8 cellular contexts compared by ENCODE assay signal in genomic region chr5:160439205-160439600, GRCh38. TPM values are rescaled to one million over a fixed set of nuclear protein-coding genes. Genes with fewer than 3 reads are reported as not detected.
A peak's percentile ranks its signal among the peaks of the same experiment; 100 is the strongest.
DNase-seq lines count a peak whose midpoint lies in the region; ATAC-seq and TF ChIP-seq lines count a peak whose summit lies in the region.

No MANE protein-coding gene starts in this region.

- peak; percentile 64 for DNase-seq in CMK (ENCODE audit: low read depth)
- DNase-seq in HL-60 (ENCODE audit: low read depth in 1 of 2, low spot score in 1 of 2), result peak in 1 of 2 experiments; percentile 80
- DNase-seq in NK-92 (lab: John Stamatoyannopoulos, UW; ENCODE audit: unreplicated experiment), result peak; percentile 20
- peak; percentile 77 to 94 (median 92) for DNase-seq in activated CD8-positive, alpha-beta memory T cell treated with anti-CD3 and anti-CD28 coated beads for 48 hours (ENCODE audit: low read depth in 2 of 3, low spot score in 2 of 3)
- peak; percentile 94 for DNase-seq in endothelial cell (ENCODE audit: low spot score)
- DNase-seq in mesothelial cell of epicardium (ENCODE audit: low spot score in 2 of 2, unreplicated experiment in 2 of 2), result peak; percentile 66 to 95
- DNase-seq in stimulated activated CD8-positive, alpha-beta memory T cell treated with anti-CD3 and anti-CD28 coated beads, Interleukin-15, amount 100 ng/mL, for 48 hours (ENCODE audit: low read depth in 2 of 2), result peak; percentile 77 to 80

- H3K27ac Mint-ChIP-seq in endothelial cell (ENCODE audit: unreplicated experiment), result peak overlapping the region; percentile 68
- no peak overlapping the region for H3K27ac Mint-ChIP-seq in mesothelial cell of epicardium

- peak; percentile 62 for ATAC-seq in GM19467 (IDR thresholded peaks at IDR 0.05; ENCODE audit: unreplicated experiment)

- H3K27me3 Mint-ChIP-seq in endothelial cell (ENCODE audit: unreplicated experiment) (peaks cover 7% of the 10 kb centered on the region), mesothelial cell of epicardium (ENCODE audit: low read depth) (peaks cover 23% of the 10 kb centered on the region)

- H3K4me3 ChIP-seq in HL-60 (replicated peaks; ENCODE audit: insufficient read depth, low read length), result peak overlapping the region; percentile 45

- H3K4me3 Mint-ChIP-seq in endothelial cell (ENCODE audit: unreplicated experiment), result no peak overlapping the region
- H3K4me3 Mint-ChIP-seq in mesothelial cell of epicardium, result peak overlapping the region; percentile 71

- no peak overlapping the region; the same call in 1 of the 2 replicates for H3K27ac ChIP-seq in HL-60 (replicated peaks)

- H3K4me1 Mint-ChIP-seq in endothelial cell (ENCODE audit: unreplicated experiment) (peaks cover 17% of the 10 kb centered on the region), mesothelial cell of epicardium (peaks cover 11% of the 10 kb centered on the region)

- H3K36me3 Mint-ChIP-seq in endothelial cell (ENCODE audit: low read depth, unreplicated experiment) (peaks cover 3% of the 10 kb centered on the region), mesothelial cell of epicardium (no peaks in the 10 kb centered on the region)

- no peaks in the 10 kb centered on the region for H3K27me3 ChIP-seq in HL-60 (ENCODE audit: insufficient read depth, poor library complexity, severe bottlenecking)

- TF ChIP-seq CTCF in HL-60 (IDR thresholded peaks at IDR 0.05; ENCODE audit: insufficient read depth, low read length), result peak; percentile 92
- peak; percentile 97 for TF ChIP-seq CTCF in endothelial cell (IDR thresholded peaks at IDR 0.05; ENCODE audit: unreplicated experiment)
- TF ChIP-seq CTCF in mesothelial cell of epicardium (IDR thresholded peaks at IDR 0.05; ENCODE audit: unreplicated experiment), result peak; percentile 96

- no peaks in the 10 kb centered on the region for H3K9me3 Mint-ChIP-seq in endothelial cell (ENCODE audit: unreplicated experiment)
- H3K9me3 Mint-ChIP-seq in mesothelial cell of epicardium, result no peaks in the 10 kb centered on the region

RNA-seq across cellular contexts. Expression of gene PTTG1, which starts 17.5 kb away (rescaled TPM):
- 25.1 TPM for total RNA-seq in endothelial cell (ENCODE audit: unreplicated experiment)
- 42.6 to 43.3 TPM (median 42.7 TPM) in 3 replicates for total RNA-seq in mesothelial cell of epicardium

RNA-seq across cellular contexts. Expression of gene SLU7, which starts 20.3 kb away (rescaled TPM):
- total RNA-seq in endothelial cell (ENCODE audit: unreplicated experiment) (53.1 TPM), mesothelial cell of epicardium (35.8 to 39.0 TPM (median 36.9 TPM) in 3 replicates)

RNA-seq across cellular contexts. Expression of gene FAM200C, which starts 39.3 kb away (rescaled TPM):
- 3.2 TPM for total RNA-seq in endothelial cell (ENCODE audit: unreplicated experiment)
- total RNA-seq in mesothelial cell of epicardium, result 5.8 to 6.6 TPM (median 6.0 TPM) in 3 replicates
